ENCODE assay signal across 8 cellular contexts in the genomic region with DNA sequence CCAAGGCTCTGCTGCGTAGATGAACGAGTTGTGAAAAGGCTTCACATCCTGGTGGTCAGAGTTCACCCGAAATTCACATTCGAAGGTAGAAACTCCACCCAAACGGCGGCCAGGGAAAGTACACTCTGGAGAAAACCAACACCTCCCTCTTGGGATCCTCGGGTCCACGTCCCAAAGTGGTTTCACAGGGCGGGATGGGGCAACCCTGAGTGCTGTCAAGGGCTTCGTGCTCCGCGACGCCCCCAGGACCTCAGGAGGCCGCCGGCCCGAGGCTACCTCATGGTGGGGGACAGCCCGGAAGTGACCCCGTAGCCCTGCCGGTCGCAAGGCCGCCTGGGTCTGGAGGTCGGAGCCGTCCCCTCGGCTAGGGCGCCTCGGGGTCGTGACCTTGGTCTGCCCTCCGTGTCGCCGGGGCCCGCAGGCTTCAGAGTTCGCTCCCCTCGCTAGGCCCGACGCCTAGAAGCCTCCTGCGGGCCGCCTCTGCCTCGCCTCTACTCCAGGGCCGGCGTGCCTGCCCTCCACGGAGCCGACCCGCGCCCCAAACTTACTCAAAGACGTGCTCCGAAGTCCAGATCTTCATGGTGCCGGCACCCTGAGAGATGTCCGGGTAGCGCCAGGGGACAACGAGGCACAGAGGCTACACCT. TPM values are rescaled to one million over a fixed set of nuclear protein-coding genes. Genes with fewer than 3 reads are reported as not detected.
A peak's percentile ranks its signal among the peaks of the same experiment; 100 is the strongest.
DNase-seq lines count a peak whose midpoint lies in the region; ATAC-seq, FAIRE-seq and TF ChIP-seq lines count a peak whose summit lies in the region.

A gene (minus strand): TSS at position 636 of the 645 bp plus-strand sequence. CDS start 56 bp downstream, at position 580.

- TF ChIP-seq CTCF in A549 (IDR thresholded peaks at IDR 0.05) (no peak), GM12864 (IDR thresholded peaks at IDR 0.05; ENCODE audit: low read depth, low read length, missing control alignments) (peak; percentile 12), mammary epithelial cell (conservative IDR thresholded peaks at IDR 0.05 in 1 of 2, IDR thresholded peaks at IDR 0.05 in 1 of 2; ENCODE audit: extremely low read depth in 1 of 2, insufficient read depth in 1 of 2, low read depth in 1 of 2, low read length in 2 of 2) (no peak), kidney epithelial cell (IDR thresholded peaks at IDR 0.05; ENCODE audit: insufficient read depth, low read length, poor library complexity, severe bottlenecking) (no peak)

- peaks cover 13% of the 10 kb centered on the region for H3K36me3 ChIP-seq in mammary epithelial cell (ENCODE audit: insufficient read depth, low read length)
- no peaks in the 10 kb centered on the region for H3K36me3 ChIP-seq in kidney epithelial cell (ENCODE audit: control insufficient read depth, insufficient read depth, low read length)

- H3K27ac ChIP-seq in A549 (peak within 1 kb of the TSS; percentile 93 to 94), mammary epithelial cell (ENCODE audit: insufficient read depth, low read depth, low read length) (peak within 1 kb of the TSS; percentile 64)

- H4K20me1 ChIP-seq in mammary epithelial cell (ENCODE audit: insufficient read depth, low read length), result no peaks in the 10 kb centered on the region

- H3K27me3 ChIP-seq in mammary epithelial cell (ENCODE audit: insufficient read depth, low read length) (no peaks in the 10 kb centered on the region), kidney epithelial cell (ENCODE audit: control insufficient read depth, insufficient read depth, low read length) (no peaks in the 10 kb centered on the region)

- TF ChIP-seq POLR2A in A549 (IDR thresholded peaks at IDR 0.05; ENCODE audit: low read length), result 0 out of 2 replicates have a peak, but pooled peaks have one; percentile 24

- DNase-seq in A549 (ENCODE audit: low read depth in 1 of 2, low spot score in 1 of 2) (peak; percentile 30 to 52), GM12864 (ENCODE audit: low read depth) (no peak), NOMO-1 treated with dmso at 0.1 percent for 144 hours (lab: John Stamatoyannopoulos, UW; ENCODE audit: unreplicated experiment) (peak; percentile 5), mammary epithelial cell (peak; percentile 60), kidney epithelial cell (ENCODE audit: low read depth) (no peak), SKM-1 treated with dmso at 0.1 percent for 144 hours (lab: John Stamatoyannopoulos, UW; ENCODE audit: unreplicated experiment) (no peak)

- peaks cover 72% of the 10 kb centered on the region for H3K4me1 Mint-ChIP-seq in stimulated activated naive CD8-positive, alpha-beta T cell treated with anti-CD3 and anti-CD28 coated beads, Interleukin-15, Interleukin-2, amounts not matched to agents 100 ng/mL and 50 ng/mL, for 24 hours (ENCODE audit: low read depth)

- H3K27me3 Mint-ChIP-seq in stimulated activated naive CD8-positive, alpha-beta T cell treated with anti-CD3 and anti-CD28 coated beads, Interleukin-15, Interleukin-2, amounts not matched to agents 100 ng/mL and 50 ng/mL, for 24 hours, result no peaks in the 10 kb centered on the region

- H3K79me2 ChIP-seq in mammary epithelial cell (ENCODE audit: insufficient read depth, low read length), result peaks cover 53% of the 10 kb centered on the region

- TF ChIP-seq EP300 in A549 (IDR thresholded peaks at IDR 0.05), result no peak

- peak within 1 kb of the TSS; percentile 98 for H2AFZ ChIP-seq in mammary epithelial cell (ENCODE audit: low read depth, low read length)

- dilution Hi-C loops in mammary epithelial cell (cut with HindIII; ENCODE audit: low sequenced_read_pairs), result loop anchor here (5.0 kb wide), 1 partner anchor 35 kb away; a partner anchor contains a TSS

- in situ Hi-C loops in mammary epithelial cell (cut with MboI; ENCODE audit: low sequenced_read_pairs in 2 of 2), result no loop called here

- peak within 1 kb of the TSS; percentile 77 for H3K9ac ChIP-seq in mammary epithelial cell (ENCODE audit: insufficient read depth, low read length)

- intact Hi-C loops in mammary epithelial cell (cut with micrococcal nuclease), result loop anchor here (5.0 kb wide), 1 partner anchor 40 kb away; no protein-coding TSS in a partner anchor

- POLR2A ChIA-PET in A549 (lab: Yijun Ruan, JAX), result interaction anchor here (2.9 kb wide), 1 partner anchor 10 kb away, joined by 34 read pairs; a partner anchor contains a TSS

- no TSS peak for BruUV-seq in mammary epithelial cell (replicated peaks; lab: Mats Ljungman, UMichigan)

- H3K9me3 ChIP-seq in A549, result no peaks in the 10 kb centered on the region
- H3K9me3 ChIP-seq in mammary epithelial cell (replicated peaks; ENCODE audit: insufficient read depth, low read length), result no peaks in the 10 kb centered on the region

- H3K27ac Mint-ChIP-seq in stimulated activated naive CD8-positive, alpha-beta T cell treated with anti-CD3 and anti-CD28 coated beads, Interleukin-15, Interleukin-2, amounts not matched to agents 100 ng/mL and 50 ng/mL, for 24 hours, result peak within 1 kb of the TSS; percentile 94

- ATAC-seq in A549 (peak; percentile 80 to 81), HG02642 (IDR thresholded peaks at IDR 0.05; ENCODE audit: poor library complexity, unreplicated experiment) (peak; percentile 34)

- WGBS in A549 (ENCODE audit: missing lambda C conversion rate), result 0% methylated on average over 6 of the region's 50 CpGs
- WGBS in mammary epithelial cell (ENCODE audit: low coverage, missing lambda C conversion rate), result 4% methylated on average over 19 of the region's 50 CpGs

- H3K4me1 ChIP-seq in A549 (peaks cover 35% of the 10 kb centered on the region), mammary epithelial cell (ENCODE audit: insufficient read depth, low read length) (peaks cover 20% of the 10 kb centered on the region)

- H3K9me3 Mint-ChIP-seq in stimulated activated naive CD8-positive, alpha-beta T cell treated with anti-CD3 and anti-CD28 coated beads, Interleukin-15, Interleukin-2, amounts not matched to agents 100 ng/mL and 50 ng/mL, for 24 hours, result no peaks in the 10 kb centered on the region

- CTCF ChIA-PET in A549 (lab: Yijun Ruan, JAX), result interaction anchor here (0.6 to 2.5 kb wide), 3 partner anchors 8 to 13 kb away, joined by 3 to 6 read pairs (median 4); a partner anchor contains a TSS
- CTCF ChIA-PET in mammary epithelial cell (lab: Charles Lee; ENCODE audit: low non-redundant PET), result no interaction called here

- H3K36me3 Mint-ChIP-seq in stimulated activated naive CD8-positive, alpha-beta T cell treated with anti-CD3 and anti-CD28 coated beads, Interleukin-15, Interleukin-2, amounts not matched to agents 100 ng/mL and 50 ng/mL, for 24 hours (ENCODE audit: low read depth), result peaks cover 40% of the 10 kb centered on the region

- peak within 1 kb of the TSS; percentile 95 for H3K4me3 Mint-ChIP-seq in stimulated activated naive CD8-positive, alpha-beta T cell treated with anti-CD3 and anti-CD28 coated beads, Interleukin-15, Interleukin-2, amounts not matched to agents 100 ng/mL and 50 ng/mL, for 24 hours

- H3K4me2 ChIP-seq in A549 (peak within 1 kb of the TSS; percentile 92), mammary epithelial cell (ENCODE audit: insufficient read depth, low read depth, low read length) (peak within 1 kb of the TSS; percentile 89)

- H3K4me3 ChIP-seq in A549 (peak within 1 kb of the TSS; percentile 86), GM12864 (ENCODE audit: low read depth, low read length) (peak within 1 kb of the TSS; percentile 91), mammary epithelial cell (replicated peaks in 1 of 3; ENCODE audit: insufficient read depth in 1 of 3, low read depth in 2 of 3, low read length in 3 of 3) (peak within 1 kb of the TSS; percentile 45 to 84 (median 76)), kidney epithelial cell (ENCODE audit: low read depth, low read length) (peak within 1 kb of the TSS; percentile 77)

- TF ChIP-seq RAD21 in A549 (conservative IDR thresholded peaks at IDR 0.05 in 1 of 2, IDR thresholded peaks at IDR 0.05 in 1 of 2), result no peak

- no peak for FAIRE-seq in A549 (lab: Jason Lieb, UNC)

TF ChIP-seq in A549, 52 proteins besides CTCF, POLR2A, EP300 and RAD21 (continues in another document):
- no peak for TF ChIP-seq ZC3H11A (IDR thresholded peaks at IDR 0.05)
- TF ChIP-seq HOXB5 (CRISPR knock-in tag; IDR thresholded peaks at IDR 0.05), result 0 out of 2 replicates have a peak, but pooled peaks have one; percentile 63
- TF ChIP-seq JUN (IDR thresholded peaks at IDR 0.05), result peak; percentile 42 to 64; a peak in 3 of 5 replicates
- TF ChIP-seq, protein P1, sequence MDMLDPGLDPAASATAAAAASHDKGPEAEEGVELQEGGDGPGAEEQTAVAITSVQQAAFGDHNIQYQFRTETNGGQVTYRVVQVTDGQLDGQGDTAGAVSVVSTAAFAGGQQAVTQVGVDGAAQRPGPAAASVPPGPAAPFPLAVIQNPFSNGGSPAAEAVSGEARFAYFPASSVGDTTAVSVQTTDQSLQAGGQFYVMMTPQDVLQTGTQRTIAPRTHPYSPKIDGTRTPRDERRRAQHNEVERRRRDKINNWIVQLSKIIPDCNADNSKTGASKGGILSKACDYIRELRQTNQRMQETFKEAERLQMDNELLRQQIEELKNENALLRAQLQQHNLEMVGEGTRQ (IDR thresholded peaks at IDR 0.05), result peak; percentile 39; the same call in 1 of the 2 replicates
- no peak for TF ChIP-seq HOXA7 (CRISPR knock-in tag; IDR thresholded peaks at IDR 0.05)
- peak; percentile 34; the same call in 1 of the 2 replicates for TF ChIP-seq HEYL (CRISPR knock-in tag; IDR thresholded peaks at IDR 0.05)
- TF ChIP-seq, protein P2, sequence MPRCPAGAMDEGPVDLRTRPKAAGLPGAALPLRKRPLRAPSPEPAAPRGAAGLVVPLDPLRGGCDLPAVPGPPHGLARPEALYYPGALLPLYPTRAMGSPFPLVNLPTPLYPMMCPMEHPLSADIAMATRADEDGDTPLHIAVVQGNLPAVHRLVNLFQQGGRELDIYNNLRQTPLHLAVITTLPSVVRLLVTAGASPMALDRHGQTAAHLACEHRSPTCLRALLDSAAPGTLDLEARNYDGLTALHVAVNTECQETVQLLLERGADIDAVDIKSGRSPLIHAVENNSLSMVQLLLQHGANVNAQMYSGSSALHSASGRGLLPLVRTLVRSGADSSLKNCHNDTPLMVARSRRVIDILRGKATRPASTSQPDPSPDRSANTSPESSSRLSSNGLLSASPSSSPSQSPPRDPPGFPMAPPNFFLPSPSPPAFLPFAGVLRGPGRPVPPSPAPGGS (IDR thresholded peaks at IDR 0.05), result peak; percentile 68; the same call in 1 of the 3 replicates
- TF ChIP-seq, protein P3, sequence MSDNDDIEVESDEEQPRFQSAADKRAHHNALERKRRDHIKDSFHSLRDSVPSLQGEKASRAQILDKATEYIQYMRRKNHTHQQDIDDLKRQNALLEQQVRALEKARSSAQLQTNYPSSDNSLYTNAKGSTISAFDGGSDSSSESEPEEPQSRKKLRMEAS (IDR thresholded peaks at IDR 0.05), result peak; percentile 83

RNA-seq across cellular contexts. Expression of the gene that starts here (rescaled TPM):
- polyA plus RNA-seq in A549 (2011; rRNA removed) (119 and 143 TPM in 2 replicates), A549 (2017; fragmentation: RNase III; extraction: RNeasy Plus Mini Kit Qiagen cat#74134 plus additional on column Dnase treatment) (84.1 to 88.8 TPM (median 85.6 TPM) in 3 replicates), mammary epithelial cell (49.5 TPM)
- 33.5 and 34.3 TPM in 2 replicates for polyA plus RNA-seq in A549 (2012; cell fraction: cytosol; rRNA removed)
- polyA plus RNA-seq in A549 (2012; cell fraction: nucleus; rRNA removed), result 7.6 and 11.3 TPM in 2 replicates
- polyA minus RNA-seq in A549 (2011; rRNA and poly(A)+ RNA removed), result 80.2 and 123 TPM in 2 replicates
- total RNA-seq in mammary epithelial cell (100 to 1,000 TPM in 1 of 2 donors, 10 to 100 TPM in 1; 81.2 to 103 TPM), kidney epithelial cell (61.5 and 79.3 TPM in 2 replicates)
- 91.4 TPM for polyA minus RNA-seq in mammary epithelial cell

Comparison
In these comparisons a context has a peak if more than half of its experiments do, and no peak if none do; other contexts are left out.
1. DNase-seq: peak in A549 (2 of 2), NOMO-1 treated with dmso at 0.1 percent for 144 hours (single experiment) and mammary epithelial cell (single experiment); none in GM12864 (single experiment), kidney epithelial cell (single experiment) and SKM-1 treated with dmso at 0.1 percent for 144 hours (single experiment).
2. Peak in every context shown above with its lines, with median percentiles within 50 percentile points of each other: H3K4me3 ChIP-seq.